In the genomic region with DNA sequence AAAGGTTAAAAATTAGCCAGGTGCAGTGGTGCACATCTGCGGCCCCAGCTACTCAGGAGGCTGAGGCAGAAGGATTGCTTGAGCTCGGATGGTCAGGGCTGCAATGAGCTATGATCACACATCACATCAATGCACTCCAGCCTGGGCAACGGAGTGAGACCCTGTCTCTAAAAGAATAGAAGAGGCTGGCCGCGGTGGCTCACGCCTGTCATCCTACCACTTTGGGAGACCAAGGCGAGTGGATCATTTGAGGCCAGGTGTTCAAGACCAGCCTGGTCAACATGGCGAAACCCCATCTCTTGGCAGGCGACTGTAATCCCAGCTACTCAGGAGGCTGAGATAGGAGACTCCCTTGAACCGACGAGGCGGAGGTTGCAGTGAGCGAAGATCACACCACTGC, we compare ENCODE assay signal across 5 cellular contexts. TPM values are rescaled to one million over a fixed set of nuclear protein-coding genes. Genes with fewer than 3 reads are reported as not detected.
"Had no signal": no experiment of that assay in that cellular context is flagged by ENCODE, and none has a peak within 500 bp of the region (broad histone marks: within the 10 kb centered on the region; RNA-seq: fewer than 3 reads in every experiment).

No MANE protein-coding gene starts in this region.

RNA-seq across cellular contexts. Expression of gene IZUMO2, which starts 59.7 kb away (rescaled TPM):
- total RNA-seq: GM23248, H4, H7, H9, HFFc6 had no signal
